8 cellular contexts compared by ENCODE assay signal in genomic region chr9:96020822-96021615, GRCh38.
DNase-seq lines count a peak whose midpoint lies in the region; ATAC-seq lines count a peak whose summit lies in the region.

No MANE protein-coding gene starts in this region.

- H3K36me3 ChIP-seq in endocrine pancreas (ENCODE audit: control insufficient read depth, insufficient read depth, low read length) (no peaks in the 10 kb centered on the region), subcutaneous abdominal adipose tissue (ENCODE audit: control insufficient read depth in 5 of 5, insufficient read depth in 5 of 5, low read length in 5 of 5) (peaks cover 2 to 9% (median 8%) of the 10 kb centered on the region in 5 donors)

- no peak overlapping the region for H3K4me3 ChIP-seq in endocrine pancreas (ENCODE audit: control insufficient read depth, insufficient read depth, low read length)
- peak overlapping the region; percentile 41 for H3K4me3 ChIP-seq in mononuclear cell (ENCODE audit: low read length)
- peak overlapping the region; percentile 46 to 70 (median 61) for H3K4me3 ChIP-seq in subcutaneous abdominal adipose tissue (ENCODE audit: low read depth in 1 of 5, low read length in 5 of 5)

- H3K4me3 Mint-ChIP-seq in activated CD4-positive, alpha-beta T cell treated with anti-CD3 and anti-CD28 coated beads, Interleukin-2, amount 10 ng/mL, durations not matched to agents 7 days and 5 days = peak overlapping the region; percentile 69

- no peaks in the 10 kb centered on the region for H3K9me3 Mint-ChIP-seq in activated CD4-positive, alpha-beta T cell treated with anti-CD3 and anti-CD28 coated beads, Interleukin-2, amount 10 ng/mL, durations not matched to agents 7 days and 5 days

- no peaks in the 10 kb centered on the region for H3K27me3 ChIP-seq in endocrine pancreas (ENCODE audit: control insufficient read depth, insufficient read depth, low read length)
- peaks cover 50% of the 10 kb centered on the region for H3K27me3 ChIP-seq in mononuclear cell (ENCODE audit: insufficient read depth, low read length)
- peaks cover 22 to 30% (median 27%) of the 10 kb centered on the region in 5 donors for H3K27me3 ChIP-seq in subcutaneous abdominal adipose tissue (ENCODE audit: control insufficient read depth in 5 of 5, insufficient read depth in 4 of 5, low read length in 5 of 5)

- peaks cover 60% of the 10 kb centered on the region for H3K4me1 Mint-ChIP-seq in activated CD4-positive, alpha-beta T cell treated with anti-CD3 and anti-CD28 coated beads, Interleukin-2, amount 10 ng/mL, durations not matched to agents 7 days and 5 days

- no peak overlapping the region for H3K27ac ChIP-seq in subcutaneous abdominal adipose tissue (ENCODE audit: low read depth, low read length)

- no peaks in the 10 kb centered on the region for H3K9me3 ChIP-seq in endocrine pancreas (ENCODE audit: control insufficient read depth, low read length)
- H3K9me3 ChIP-seq in mononuclear cell (ENCODE audit: low read depth, low read length) = no peaks in the 10 kb centered on the region
- peaks cover 0 to 2% (median 0%) of the 10 kb centered on the region in 5 donors for H3K9me3 ChIP-seq in subcutaneous abdominal adipose tissue (ENCODE audit: control insufficient read depth in 5 of 5, low read length in 5 of 5)

- CTCF ChIA-PET in activated CD4-positive, alpha-beta T cell treated with anti-CD3 and anti-CD28 coated beads, Interleukin-2, amount 10 ng/mL, durations not matched to agents 7 days and 5 days (lab: Charles Lee) = interaction anchor here (1.1 to 1.9 kb wide), 2 partner anchors 13 to 506 kb away, joined by 4 to 5 read pairs; no protein-coding TSS in a partner anchor

- DNase-seq in NCI-H748 (lab: John Stamatoyannopoulos, UW; ENCODE audit: unreplicated experiment) (peak; percentile 61), NCI-H748 treated with DMSO at 0.1 percent for 48 hours (lab: John Stamatoyannopoulos, UW) (no peak), cortex of kidney (lab: John Stamatoyannopoulos, UW) (no peak)
- peak; percentile 55 for DNase-seq in activated CD4-positive, alpha-beta T cell treated with anti-CD3 and anti-CD28 coated beads, Interleukin-2, amount 10 ng/mL, durations not matched to agents 7 days and 5 days

- peak overlapping the region; percentile 48 for H3K9ac ChIP-seq in endocrine pancreas (ENCODE audit: control insufficient read depth, insufficient read depth, low read length)
- H3K9ac ChIP-seq in subcutaneous abdominal adipose tissue (ENCODE audit: low read length in 5 of 5) = peak overlapping the region in 3 of 5 donors; percentile 60 to 65 (median 64)

- H3K4me1 ChIP-seq in endocrine pancreas (ENCODE audit: control insufficient read depth, insufficient read depth, low read length) (no peaks in the 10 kb centered on the region), mononuclear cell (ENCODE audit: insufficient read depth, low read length) (peaks cover 37% of the 10 kb centered on the region), subcutaneous abdominal adipose tissue (ENCODE audit: control insufficient read depth in 5 of 5, insufficient read depth in 5 of 5, low read length in 5 of 5) (peaks cover 2 to 27% (median 24%) of the 10 kb centered on the region in 5 donors)

- POLR2A ChIA-PET in activated CD4-positive, alpha-beta T cell treated with anti-CD3 and anti-CD28 coated beads, Interleukin-2, amount 10 ng/mL, durations not matched to agents 7 days and 5 days (lab: Charles Lee) = no interaction called here

- H3K36me3 Mint-ChIP-seq in activated CD4-positive, alpha-beta T cell treated with anti-CD3 and anti-CD28 coated beads, Interleukin-2, amount 10 ng/mL, durations not matched to agents 7 days and 5 days (ENCODE audit: low read depth) = peaks cover 20% of the 10 kb centered on the region

- no peak for ATAC-seq in HG03025 (IDR thresholded peaks at IDR 0.05; ENCODE audit: low FRiP score, unreplicated experiment)

- H3K27me3 Mint-ChIP-seq in activated CD4-positive, alpha-beta T cell treated with anti-CD3 and anti-CD28 coated beads, Interleukin-2, amount 10 ng/mL, durations not matched to agents 7 days and 5 days = peaks cover 44% of the 10 kb centered on the region

- peak overlapping the region; percentile 85 for H3K27ac Mint-ChIP-seq in activated CD4-positive, alpha-beta T cell treated with anti-CD3 and anti-CD28 coated beads, Interleukin-2, amount 10 ng/mL, durations not matched to agents 7 days and 5 days

Comparison
In these comparisons a context has a peak if more than half of its experiments do, and no peak if none do; other contexts are left out.
1. DNase-seq: peak in NCI-H748 (single experiment) and activated CD4-positive, alpha-beta T cell treated with anti-CD3 and anti-CD28 coated beads, Interleukin-2, amount 10 ng/mL, durations not matched to agents 7 days and 5 days (single experiment); none in NCI-H748 treated with DMSO at 0.1 percent for 48 hours (single experiment) and cortex of kidney (single experiment).